In genomic region chr11:71237853-71238252, GRCh38 we compare ENCODE assay signal across 25 cellular contexts. TPM values are rescaled to one million over a fixed set of nuclear protein-coding genes. Genes with fewer than 3 reads are reported as not detected.
"Had no signal": no experiment of that assay in that cellular context is flagged by ENCODE, and none has a peak within 500 bp of the region (broad histone marks: within the 10 kb centered on the region; RNA-seq: fewer than 3 reads in every experiment).

No MANE protein-coding gene starts in this region.

- H3K4me1 ChIP-seq: adrenal gland, ascending aorta, pancreas, psoas muscle had no signal

- DNase-seq: activated CD4-positive, alpha-beta T cell treated with anti-CD3 and anti-CD28 coated beads for 36 hours; activated CD4-positive, CD25-positive, alpha-beta regulatory T cell; activated CD8-positive, alpha-beta memory T cell treated with anti-CD3 and anti-CD28 coated beads, Interleukin-2, amount 10 ng/mL, durations not matched to agents 7 days and 5 days; activated CD8-positive, alpha-beta T cell treated with anti-CD3 and anti-CD28 coated beads, Interleukin-2, amount 10 ng/mL, durations not matched to agents 7 days and 5 days; activated naive CD4-positive, alpha-beta T cell treated with anti-CD3 and anti-CD28 coated beads for 36 hours; activated naive CD8-positive, alpha-beta T cell treated with anti-CD3 and anti-CD28 coated beads for 36 hours; activated T-cell treated with anti-CD3 and anti-CD28 coated beads, Interleukin-2, amount 50 U/mL, for 72 hours; adrenal gland; cerebellar nuclear complex; esophagus squamous epithelium; foreskin melanocyte; heart right ventricle; kidney glomerular epithelial cell; left lung; lower lobe of right lung; mesendoderm; psoas muscle; stimulated activated naive CD4-positive, alpha-beta T cell; T-helper 1 cell had no signal

- H3K27ac ChIP-seq: adrenal gland, ascending aorta, cardiac muscle cell, epithelial cell of prostate, esophagus squamous epithelium, heart right ventricle, left lung, lower lobe of right lung, pancreas, psoas muscle, tibial nerve had no signal

- H3K4me3 ChIP-seq: adrenal gland, ascending aorta, cardiac muscle cell, esophagus squamous epithelium, heart right ventricle, left lung, lower lobe of right lung, mucosa of descending colon, pancreas, psoas muscle, tibial nerve had no signal

- H3K9me3 ChIP-seq: adrenal gland, ascending aorta, esophagus squamous epithelium, heart right ventricle, left lung, lower lobe of right lung, mucosa of descending colon, pancreas, psoas muscle had no signal

- H3K27me3 ChIP-seq: adrenal gland, ascending aorta, cardiac muscle cell, left lung, pancreas, tibial nerve had no signal

- H3K36me3 ChIP-seq: adrenal gland, ascending aorta, cardiac muscle cell, esophagus squamous epithelium, heart right ventricle, left lung, tibial nerve had no signal

- ATAC-seq: activated CD4-positive, alpha-beta T cell treated with anti-CD3 and anti-CD28 coated beads for 36 hours; activated CD8-positive, alpha-beta memory T cell treated with anti-CD3 and anti-CD28 coated beads, Interleukin-2, amount 10 ng/mL, durations not matched to agents 7 days and 5 days; activated CD8-positive, alpha-beta T cell treated with anti-CD3 and anti-CD28 coated beads, Interleukin-2, amount 10 ng/mL, durations not matched to agents 7 days and 5 days; activated T-cell treated with anti-CD3 and anti-CD28 coated beads, Interleukin-2, amount 50 U/mL, for 72 hours; heart right ventricle; left lung; lower lobe of right lung; mucosa of descending colon; pancreas; psoas muscle had no signal

RNA-seq across cellular contexts. Expression of gene SHANK2, which starts 14.5 kb away (rescaled TPM):
- total RNA-seq: activated CD4-positive, alpha-beta T cell treated with anti-CD3 and anti-CD28 coated beads for 36 hours; activated CD8-positive, alpha-beta memory T cell treated with anti-CD3 and anti-CD28 coated beads, Interleukin-2, amount 10 ng/mL, durations not matched to agents 7 days and 5 days; activated CD8-positive, alpha-beta T cell treated with anti-CD3 and anti-CD28 coated beads, Interleukin-2, amount 10 ng/mL, durations not matched to agents 7 days and 5 days; activated naive CD4-positive, alpha-beta T cell treated with anti-CD3 and anti-CD28 coated beads for 36 hours; activated naive CD8-positive, alpha-beta T cell treated with anti-CD3 and anti-CD28 coated beads for 36 hours had no signal
- polyA plus RNA-seq: cardiac muscle cell had no signal
